In the genomic region with DNA sequence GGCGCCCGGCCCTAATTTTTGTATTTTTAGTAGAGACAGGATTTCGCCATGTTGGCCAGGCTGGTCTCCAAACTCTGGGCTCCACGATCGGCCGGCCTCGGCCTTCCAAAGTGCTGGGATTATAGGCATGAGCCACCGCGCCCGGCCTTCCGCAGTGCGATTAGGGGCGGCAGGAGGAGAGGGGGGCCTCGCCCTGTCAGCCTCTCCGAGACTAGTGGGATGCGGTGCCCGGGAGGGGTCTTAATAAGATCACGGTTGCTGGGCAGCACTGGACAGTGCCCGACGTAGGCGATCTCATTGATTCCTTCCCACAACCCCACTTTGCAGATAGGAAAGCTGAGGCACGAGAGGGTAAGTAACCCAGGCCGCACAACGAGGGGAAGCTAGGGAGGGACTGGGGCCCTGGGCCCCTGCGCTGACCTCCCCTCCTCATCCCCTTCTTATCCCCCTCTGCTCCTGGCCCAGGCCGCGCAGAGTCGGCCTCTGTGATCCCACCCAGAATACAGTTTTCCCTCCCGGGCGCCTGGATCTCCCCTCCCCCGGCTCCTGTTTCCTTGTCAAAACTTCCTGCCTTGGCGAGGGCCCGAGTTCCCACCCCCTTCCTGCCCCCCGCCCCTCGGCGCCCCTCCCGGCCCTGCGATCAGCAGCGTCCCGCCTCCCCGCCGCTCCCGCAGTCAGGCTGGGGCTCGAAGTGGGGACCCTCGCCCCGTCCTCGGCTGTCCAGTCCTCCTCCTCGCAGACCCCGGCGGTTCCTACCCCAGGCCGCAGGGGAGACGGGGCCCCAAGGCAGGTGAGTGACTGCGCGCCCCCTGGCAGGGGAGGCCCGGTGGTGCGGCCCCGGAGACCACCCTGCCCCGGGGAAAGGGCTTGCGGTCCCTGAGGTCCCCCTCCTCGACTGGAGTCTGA, we compare ENCODE assay signal across 8 cellular contexts. TPM values are rescaled to one million over a fixed set of nuclear protein-coding genes. Genes with fewer than 3 reads are reported as not detected.
A peak's percentile ranks its signal among the peaks of the same experiment; 100 is the strongest.
DNase-seq lines count a peak whose midpoint lies in the region; ATAC-seq lines count a peak whose summit lies in the region.

A gene with protein sequence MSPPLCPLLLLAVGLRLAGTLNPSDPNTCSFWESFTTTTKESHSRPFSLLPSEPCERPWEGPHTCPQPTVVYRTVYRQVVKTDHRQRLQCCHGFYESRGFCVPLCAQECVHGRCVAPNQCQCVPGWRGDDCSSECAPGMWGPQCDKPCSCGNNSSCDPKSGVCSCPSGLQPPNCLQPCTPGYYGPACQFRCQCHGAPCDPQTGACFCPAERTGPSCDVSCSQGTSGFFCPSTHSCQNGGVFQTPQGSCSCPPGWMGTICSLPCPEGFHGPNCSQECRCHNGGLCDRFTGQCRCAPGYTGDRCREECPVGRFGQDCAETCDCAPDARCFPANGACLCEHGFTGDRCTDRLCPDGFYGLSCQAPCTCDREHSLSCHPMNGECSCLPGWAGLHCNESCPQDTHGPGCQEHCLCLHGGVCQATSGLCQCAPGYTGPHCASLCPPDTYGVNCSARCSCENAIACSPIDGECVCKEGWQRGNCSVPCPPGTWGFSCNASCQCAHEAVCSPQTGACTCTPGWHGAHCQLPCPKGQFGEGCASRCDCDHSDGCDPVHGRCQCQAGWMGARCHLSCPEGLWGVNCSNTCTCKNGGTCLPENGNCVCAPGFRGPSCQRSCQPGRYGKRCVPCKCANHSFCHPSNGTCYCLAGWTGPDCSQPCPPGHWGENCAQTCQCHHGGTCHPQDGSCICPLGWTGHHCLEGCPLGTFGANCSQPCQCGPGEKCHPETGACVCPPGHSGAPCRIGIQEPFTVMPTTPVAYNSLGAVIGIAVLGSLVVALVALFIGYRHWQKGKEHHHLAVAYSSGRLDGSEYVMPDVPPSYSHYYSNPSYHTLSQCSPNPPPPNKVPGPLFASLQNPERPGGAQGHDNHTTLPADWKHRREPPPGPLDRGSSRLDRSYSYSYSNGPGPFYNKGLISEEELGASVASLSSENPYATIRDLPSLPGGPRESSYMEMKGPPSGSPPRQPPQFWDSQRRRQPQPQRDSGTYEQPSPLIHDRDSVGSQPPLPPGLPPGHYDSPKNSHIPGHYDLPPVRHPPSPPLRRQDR (plus strand): TSS at position 671 of the 906 bp plus-strand sequence. CDS start 10,209 bp downstream, outside the sequence.

- DNase-seq in T-cell (peak in 2 of 34 experiments; percentile 3 to 9), naive B cell (no peak), SJCRH30 (no peak), DMS79 (lab: John Stamatoyannopoulos, UW) (no peak)
- DNase-seq in stimulated activated naive CD4-positive, alpha-beta T cell treated with Interleukin-2 at 50 U/mL for 16 hours (lab: John Stamatoyannopoulos, UW): no peak

- H3K27me3 Mint-ChIP-seq in T-cell (peaks cover 23 to 62% of the 10 kb centered on the region in 2 donors), naive B cell (peaks cover 56 to 91% (median 78%) of the 10 kb centered on the region in 3 donors)

- WGBS in esophagus, 2 donors: 21% methylated on average over 52 to 60 of the region's 60 CpGs

- CTCF ChIA-PET in T-cell (lab: Charles Lee): interaction anchor here (0.6 to 1.7 kb wide), 9 partner anchors 14 to 564 kb away, joined by 3 to 6 read pairs (median 3); no protein-coding TSS in a partner anchor

- peaks cover 17 to 25% (median 23%) of the 10 kb centered on the region in 3 donors for H3K4me1 Mint-ChIP-seq in T-cell
- peaks cover 5 to 20% (median 14%) of the 10 kb centered on the region in 3 donors for H3K4me1 Mint-ChIP-seq in naive B cell

- H3K79me2 ChIP-seq in ACC112 (ENCODE audit: control insufficient read depth, insufficient read depth, low read length, unreplicated experiment): peaks cover 25% of the 10 kb centered on the region

- POLR2A ChIA-PET in T-cell (lab: Charles Lee): no interaction called here

- H3K9me3 Mint-ChIP-seq in T-cell (no peaks in the 10 kb centered on the region), naive B cell (no peaks in the 10 kb centered on the region)

- peak within 1 kb of the TSS; percentile 75 for H3K4me3 ChIP-seq in ACC112 (ENCODE audit: low read depth, low read length)
- H3K4me3 ChIP-seq in esophagus (ENCODE audit: low read depth in 1 of 2, low read length in 2 of 2): peak within 1 kb of the TSS; percentile 16 to 40
- no peak within 1 kb of the TSS for H3K4me3 ChIP-seq in SJCRH30

- no peaks in the 10 kb centered on the region for H3K36me3 ChIP-seq in ACC112 (ENCODE audit: insufficient read depth, low read length)
- H3K36me3 ChIP-seq in esophagus (ENCODE audit: control insufficient read depth in 2 of 2, insufficient read depth in 2 of 2, low read length in 1 of 2): no peaks in the 10 kb centered on the region
- no peaks in the 10 kb centered on the region for H3K36me3 ChIP-seq in SJCRH30

- H3K27ac Mint-ChIP-seq in T-cell (no peak within 1 kb of the TSS), naive B cell (peak within 1 kb of the TSS in 3 of 6 donors; percentile 21 to 58 (median 29))

- H3K4me3 Mint-ChIP-seq in T-cell (peak within 1 kb of the TSS; percentile 61 to 75 (median 62)), naive B cell (peak within 1 kb of the TSS; percentile 12 to 79 (median 68))

- H3K9me3 ChIP-seq in esophagus (ENCODE audit: control insufficient read depth in 2 of 2, insufficient read depth in 1 of 2, low read depth in 1 of 2, low read length in 1 of 2): no peaks in the 10 kb centered on the region
- no peaks in the 10 kb centered on the region for H3K9me3 ChIP-seq in SJCRH30 (replicated peaks)

- no peaks in the 10 kb centered on the region for H3K36me3 Mint-ChIP-seq in T-cell
- peaks cover 0 to 8% of the 10 kb centered on the region in 2 donors for H3K36me3 Mint-ChIP-seq in naive B cell

- H3K27ac ChIP-seq in ACC112 (ENCODE audit: low read depth, low read length) (peak within 1 kb of the TSS; percentile 97), esophagus (ENCODE audit: low read depth in 2 of 2, low read length in 1 of 2) (peak within 1 kb of the TSS; percentile 63 to 79), SJCRH30 (no peak within 1 kb of the TSS)

- peak within 1 kb of the TSS; percentile 68 for H2AFZ ChIP-seq in ACC112 (ENCODE audit: low read length, unreplicated experiment)

- ATAC-seq in T-cell (replicated peaks in 1 of 4): no peak
- ATAC-seq in naive B cell (ENCODE audit: low read depth in 2 of 2): no peak
- ATAC-seq in GM18870 (IDR thresholded peaks at IDR 0.05; ENCODE audit: unreplicated experiment): no peak

- H3K27me3 ChIP-seq in ACC112 (ENCODE audit: insufficient read depth, low read length) (no peaks in the 10 kb centered on the region), esophagus (ENCODE audit: control insufficient read depth in 1 of 2, insufficient read depth in 2 of 2, low read length in 2 of 2) (no peaks in the 10 kb centered on the region), SJCRH30 (peaks cover 7% of the 10 kb centered on the region; the same call in 1 of the 2 replicates)

- peaks cover 39% of the 10 kb centered on the region for H3K4me1 ChIP-seq in ACC112 (ENCODE audit: control insufficient read depth, insufficient read depth, low read length, unreplicated experiment)
- H3K4me1 ChIP-seq in esophagus (ENCODE audit: control insufficient read depth in 2 of 2, insufficient read depth in 2 of 2, low read length in 1 of 2): peaks cover 0 to 7% of the 10 kb centered on the region in 2 donors
- H3K4me1 ChIP-seq in SJCRH30: peaks cover 9% of the 10 kb centered on the region; the same call in 1 of the 2 replicates

RNA-seq across cellular contexts. Expression of the gene that starts here (rescaled TPM):
- total RNA-seq in T-cell: under 1 TPM; 0.09 to 0.67 (median 0.28) TPM
- polyA plus RNA-seq in esophagus: 1 to 10 TPM; 1.5 to 1.7 TPM
- under 1 TPM in 3 of 6 donors, not detected in 3; 0.11 to 0.85 (median 0.27) TPM for polyA plus RNA-seq in naive B cell (ENCODE audit: low read depth in 6 of 6)
- total RNA-seq in SJCRH30 (2014; rRNA removed; shearing (Covaris generic)): not detected in 2 replicates
